ENCODE assay signal across 22 cellular contexts in genomic region chr1:166193057-166193456, GRCh38. TPM values are rescaled to one million over a fixed set of nuclear protein-coding genes. Genes with fewer than 3 reads are reported as not detected.
"Had no signal": no experiment of that assay in that cellular context is flagged by ENCODE, and none has a peak within 500 bp of the region (broad histone marks: within the 10 kb centered on the region; RNA-seq: fewer than 3 reads in every experiment).

No MANE protein-coding gene starts in this region.

- H3K9me3 ChIP-seq: colonic mucosa, left ventricle myocardium inferior, testis, uterus had no signal

- H3K36me3 ChIP-seq: brain microvascular endothelial cell, colonic mucosa, left ventricle myocardium inferior, uterus had no signal

- H3K4me1 ChIP-seq: colonic mucosa, testis, uterus had no signal

- H3K4me3 ChIP-seq: colonic mucosa, left ventricle myocardium inferior, testis, uterus had no signal

- DNase-seq: activated CD4-positive, alpha-beta T cell treated with anti-CD3 and anti-CD28 coated beads for 1 hour; activated CD4-positive, alpha-beta T cell treated with anti-CD3 and anti-CD28 coated beads, Interleukin-2, amount 50 U/mL, for 1 hour; activated CD8-positive, alpha-beta T cell treated with anti-CD3 and anti-CD28 coated beads, Interleukin-2, amount 10 ng/mL, durations not matched to agents 7 days and 5 days; activated T-cell treated with anti-CD3 and anti-CD28 coated beads, Interleukin-2, amount 50 U/mL, for 1 hour; aorta; brain microvascular endothelial cell; colonic mucosa; endodermal cell; foreskin fibroblast; left ventricle myocardium inferior; mammary epithelial cell; naive thymus-derived CD8-positive, alpha-beta T cell; stimulated activated CD4-positive, alpha-beta T cell treated with anti-CD3 and anti-CD28 coated beads, Interleukin-2, amount 100 ng/mL, for 48 hours; stimulated activated CD8-positive, alpha-beta memory T cell treated with anti-CD3 and anti-CD28 coated beads, Interleukin-4, amount 100 ng/mL, for 48 hours; stimulated activated naive B cell treated with anti-CD40 and anti-IgM and Interleukin-4, amounts not matched to agents 10 μg/mL and 1 μg/mL and 100 μg/mL, for 72 hours; testis; trophoblast cell; uterus had no signal

- ATAC-seq: activated CD8-positive, alpha-beta T cell treated with anti-CD3 and anti-CD28 coated beads, Interleukin-2, amount 10 ng/mL, durations not matched to agents 7 days and 5 days; activated naive CD4-positive, alpha-beta T cell treated with anti-CD3 and anti-CD28 coated beads, Interleukin-2, amount 50 U/mL, for 72 hours; activated T-helper 17 cell treated with anti-CD3 and anti-CD28 coated beads, Interleukin-2, amount 50 U/mL, for 72 hours; naive thymus-derived CD8-positive, alpha-beta T cell; stimulated activated naive B cell treated with anti-CD40 and anti-IgM and Interleukin-4, amounts not matched to agents 10 μg/mL and 1 μg/mL and 100 μg/mL, for 72 hours had no signal

- H3K27me3 ChIP-seq: brain microvascular endothelial cell, colonic mucosa, testis, uterus had no signal

- H3K27ac ChIP-seq: brain microvascular endothelial cell, colonic mucosa, epithelial cell of prostate, left ventricle myocardium inferior, testis, uterus had no signal

RNA-seq across cellular contexts. Expression of gene FAM78B, which starts 26.3 kb away (rescaled TPM):
- total RNA-seq: glomerular endothelial cell had no signal
